Comparison of ENCODE assay signal across 2 cellular contexts in the genomic region with DNA sequence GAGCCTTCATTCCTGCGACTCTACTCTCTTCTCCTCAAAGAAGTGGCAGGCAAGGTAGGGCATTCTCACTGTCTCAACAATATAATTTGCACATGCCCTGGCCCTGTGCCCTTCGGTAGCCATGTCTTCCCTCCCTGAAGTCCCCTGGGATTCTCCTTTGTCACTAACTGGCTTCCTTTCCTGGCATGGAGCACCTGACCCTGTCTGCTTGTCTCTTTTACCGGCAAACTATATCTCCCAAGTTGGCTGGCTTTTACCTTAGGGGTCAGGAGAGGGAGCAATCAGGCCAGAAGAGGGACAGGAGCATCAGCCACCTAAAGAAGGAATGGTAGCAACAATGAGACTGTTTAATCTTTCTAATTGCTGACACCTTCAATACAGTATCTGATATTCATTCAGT.
TF ChIP-seq lines count a peak whose summit lies in the region.

No MANE protein-coding gene starts in this region.

TF ChIP-seq in GM23338, 12 proteins besides CTCF, POLR2A, EP300 and RAD21 (continued from another document):
- TF ChIP-seq, protein P1, sequence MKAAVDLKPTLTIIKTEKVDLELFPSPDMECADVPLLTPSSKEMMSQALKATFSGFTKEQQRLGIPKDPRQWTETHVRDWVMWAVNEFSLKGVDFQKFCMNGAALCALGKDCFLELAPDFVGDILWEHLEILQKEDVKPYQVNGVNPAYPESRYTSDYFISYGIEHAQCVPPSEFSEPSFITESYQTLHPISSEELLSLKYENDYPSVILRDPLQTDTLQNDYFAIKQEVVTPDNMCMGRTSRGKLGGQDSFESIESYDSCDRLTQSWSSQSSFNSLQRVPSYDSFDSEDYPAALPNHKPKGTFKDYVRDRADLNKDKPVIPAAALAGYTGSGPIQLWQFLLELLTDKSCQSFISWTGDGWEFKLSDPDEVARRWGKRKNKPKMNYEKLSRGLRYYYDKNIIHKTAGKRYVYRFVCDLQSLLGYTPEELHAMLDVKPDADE (IDR thresholded peaks at IDR 0.05) = no peak
- TF ChIP-seq, protein P2, sequence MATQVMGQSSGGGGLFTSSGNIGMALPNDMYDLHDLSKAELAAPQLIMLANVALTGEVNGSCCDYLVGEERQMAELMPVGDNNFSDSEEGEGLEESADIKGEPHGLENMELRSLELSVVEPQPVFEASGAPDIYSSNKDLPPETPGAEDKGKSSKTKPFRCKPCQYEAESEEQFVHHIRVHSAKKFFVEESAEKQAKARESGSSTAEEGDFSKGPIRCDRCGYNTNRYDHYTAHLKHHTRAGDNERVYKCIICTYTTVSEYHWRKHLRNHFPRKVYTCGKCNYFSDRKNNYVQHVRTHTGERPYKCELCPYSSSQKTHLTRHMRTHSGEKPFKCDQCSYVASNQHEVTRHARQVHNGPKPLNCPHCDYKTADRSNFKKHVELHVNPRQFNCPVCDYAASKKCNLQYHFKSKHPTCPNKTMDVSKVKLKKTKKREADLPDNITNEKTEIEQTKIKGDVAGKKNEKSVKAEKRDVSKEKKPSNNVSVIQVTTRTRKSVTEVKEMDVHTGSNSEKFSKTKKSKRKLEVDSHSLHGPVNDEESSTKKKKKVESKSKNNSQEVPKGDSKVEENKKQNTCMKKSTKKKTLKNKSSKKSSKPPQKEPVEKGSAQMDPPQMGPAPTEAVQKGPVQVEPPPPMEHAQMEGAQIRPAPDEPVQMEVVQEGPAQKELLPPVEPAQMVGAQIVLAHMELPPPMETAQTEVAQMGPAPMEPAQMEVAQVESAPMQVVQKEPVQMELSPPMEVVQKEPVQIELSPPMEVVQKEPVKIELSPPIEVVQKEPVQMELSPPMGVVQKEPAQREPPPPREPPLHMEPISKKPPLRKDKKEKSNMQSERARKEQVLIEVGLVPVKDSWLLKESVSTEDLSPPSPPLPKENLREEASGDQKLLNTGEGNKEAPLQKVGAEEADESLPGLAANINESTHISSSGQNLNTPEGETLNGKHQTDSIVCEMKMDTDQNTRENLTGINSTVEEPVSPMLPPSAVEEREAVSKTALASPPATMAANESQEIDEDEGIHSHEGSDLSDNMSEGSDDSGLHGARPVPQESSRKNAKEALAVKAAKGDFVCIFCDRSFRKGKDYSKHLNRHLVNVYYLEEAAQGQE (IDR thresholded peaks at IDR 0.05; ENCODE audit: unreplicated experiment) = no peak
- TF ChIP-seq, protein P3, sequence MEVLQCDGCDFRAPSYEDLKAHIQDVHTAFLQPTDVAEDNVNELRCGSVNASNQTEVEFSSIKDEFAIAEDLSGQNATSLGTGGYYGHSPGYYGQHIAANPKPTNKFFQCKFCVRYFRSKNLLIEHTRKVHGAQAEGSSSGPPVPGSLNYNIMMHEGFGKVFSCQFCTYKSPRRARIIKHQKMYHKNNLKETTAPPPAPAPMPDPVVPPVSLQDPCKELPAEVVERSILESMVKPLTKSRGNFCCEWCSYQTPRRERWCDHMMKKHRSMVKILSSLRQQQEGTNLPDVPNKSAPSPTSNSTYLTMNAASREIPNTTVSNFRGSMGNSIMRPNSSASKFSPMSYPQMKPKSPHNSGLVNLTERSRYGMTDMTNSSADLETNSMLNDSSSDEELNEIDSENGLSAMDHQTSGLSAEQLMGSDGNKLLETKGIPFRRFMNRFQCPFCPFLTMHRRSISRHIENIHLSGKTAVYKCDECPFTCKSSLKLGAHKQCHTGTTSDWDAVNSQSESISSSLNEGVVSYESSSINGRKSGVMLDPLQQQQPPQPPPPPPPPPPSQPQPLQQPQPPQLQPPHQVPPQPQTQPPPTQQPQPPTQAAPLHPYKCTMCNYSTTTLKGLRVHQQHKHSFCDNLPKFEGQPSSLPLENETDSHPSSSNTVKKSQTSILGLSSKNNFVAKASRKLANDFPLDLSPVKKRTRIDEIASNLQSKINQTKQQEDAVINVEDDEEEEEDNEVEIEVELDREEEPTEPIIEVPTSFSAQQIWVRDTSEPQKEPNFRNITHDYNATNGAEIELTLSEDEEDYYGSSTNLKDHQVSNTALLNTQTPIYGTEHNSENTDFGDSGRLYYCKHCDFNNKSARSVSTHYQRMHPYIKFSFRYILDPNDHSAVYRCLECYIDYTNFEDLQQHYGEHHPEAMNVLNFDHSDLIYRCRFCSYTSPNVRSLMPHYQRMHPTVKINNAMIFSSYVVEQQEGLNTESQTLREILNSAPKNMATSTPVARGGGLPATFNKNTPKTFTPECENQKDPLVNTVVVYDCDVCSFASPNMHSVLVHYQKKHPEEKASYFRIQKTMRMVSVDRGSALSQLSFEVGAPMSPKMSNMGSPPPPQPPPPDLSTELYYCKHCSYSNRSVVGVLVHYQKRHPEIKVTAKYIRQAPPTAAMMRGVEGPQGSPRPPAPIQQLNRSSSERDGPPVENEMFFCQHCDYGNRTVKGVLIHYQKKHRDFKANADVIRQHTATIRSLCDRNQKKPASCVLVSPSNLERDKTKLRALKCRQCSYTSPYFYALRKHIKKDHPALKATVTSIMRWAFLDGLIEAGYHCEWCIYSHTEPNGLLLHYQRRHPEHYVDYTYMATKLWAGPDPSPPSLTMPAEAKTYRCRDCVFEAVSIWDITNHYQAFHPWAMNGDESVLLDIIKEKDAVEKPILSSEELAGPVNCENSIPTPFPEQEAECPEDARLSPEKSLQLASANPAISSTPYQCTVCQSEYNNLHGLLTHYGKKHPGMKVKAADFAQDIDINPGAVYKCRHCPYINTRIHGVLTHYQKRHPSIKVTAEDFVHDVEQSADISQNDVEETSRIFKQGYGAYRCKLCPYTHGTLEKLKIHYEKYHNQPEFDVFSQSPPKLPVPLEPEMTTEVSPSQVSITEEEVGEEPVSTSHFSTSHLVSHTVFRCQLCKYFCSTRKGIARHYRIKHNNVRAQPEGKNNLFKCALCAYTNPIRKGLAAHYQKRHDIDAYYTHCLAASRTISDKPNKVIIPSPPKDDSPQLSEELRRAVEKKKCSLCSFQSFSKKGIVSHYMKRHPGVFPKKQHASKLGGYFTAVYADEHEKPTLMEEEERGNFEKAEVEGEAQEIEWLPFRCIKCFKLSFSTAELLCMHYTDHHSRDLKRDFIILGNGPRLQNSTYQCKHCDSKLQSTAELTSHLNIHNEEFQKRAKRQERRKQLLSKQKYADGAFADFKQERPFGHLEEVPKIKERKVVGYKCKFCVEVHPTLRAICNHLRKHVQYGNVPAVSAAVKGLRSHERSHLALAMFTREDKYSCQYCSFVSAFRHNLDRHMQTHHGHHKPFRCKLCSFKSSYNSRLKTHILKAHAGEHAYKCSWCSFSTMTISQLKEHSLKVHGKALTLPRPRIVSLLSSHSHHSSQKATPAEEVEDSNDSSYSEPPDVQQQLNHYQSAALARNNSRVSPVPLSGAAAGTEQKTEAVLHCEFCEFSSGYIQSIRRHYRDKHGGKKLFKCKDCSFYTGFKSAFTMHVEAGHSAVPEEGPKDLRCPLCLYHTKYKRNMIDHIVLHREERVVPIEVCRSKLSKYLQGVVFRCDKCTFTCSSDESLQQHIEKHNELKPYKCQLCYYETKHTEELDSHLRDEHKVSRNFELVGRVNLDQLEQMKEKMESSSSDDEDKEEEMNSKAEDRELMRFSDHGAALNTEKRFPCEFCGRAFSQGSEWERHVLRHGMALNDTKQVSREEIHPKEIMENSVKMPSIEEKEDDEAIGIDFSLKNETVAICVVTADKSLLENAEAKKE (CRISPR knock-in tag; IDR thresholded peaks at IDR 0.05) = no peak
- TF ChIP-seq CREB1 (CRISPR knock-in tag; IDR thresholded peaks at IDR 0.05; ENCODE audit: low read depth) = no peak

TF ChIP-seq in WTC11, 78 proteins besides CTCF, POLR2A, EP300 and RAD21 (continued from another document):
- TF ChIP-seq, protein P4, sequence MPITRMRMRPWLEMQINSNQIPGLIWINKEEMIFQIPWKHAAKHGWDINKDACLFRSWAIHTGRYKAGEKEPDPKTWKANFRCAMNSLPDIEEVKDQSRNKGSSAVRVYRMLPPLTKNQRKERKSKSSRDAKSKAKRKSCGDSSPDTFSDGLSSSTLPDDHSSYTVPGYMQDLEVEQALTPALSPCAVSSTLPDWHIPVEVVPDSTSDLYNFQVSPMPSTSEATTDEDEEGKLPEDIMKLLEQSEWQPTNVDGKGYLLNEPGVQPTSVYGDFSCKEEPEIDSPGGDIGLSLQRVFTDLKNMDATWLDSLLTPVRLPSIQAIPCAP (CRISPR knock-in tag; IDR thresholded peaks at IDR 0.05) = no peak
- TF ChIP-seq ZNF219 (CRISPR knock-in tag; IDR thresholded peaks at IDR 0.05; ENCODE audit: borderline replicate concordance) = no peak
- TF ChIP-seq FOXK1 (CRISPR knock-in tag; IDR thresholded peaks at IDR 0.05) = no peak
- no peak for TF ChIP-seq ZNF232 (CRISPR knock-in tag; IDR thresholded peaks at IDR 0.05)
- TF ChIP-seq, protein P5, sequence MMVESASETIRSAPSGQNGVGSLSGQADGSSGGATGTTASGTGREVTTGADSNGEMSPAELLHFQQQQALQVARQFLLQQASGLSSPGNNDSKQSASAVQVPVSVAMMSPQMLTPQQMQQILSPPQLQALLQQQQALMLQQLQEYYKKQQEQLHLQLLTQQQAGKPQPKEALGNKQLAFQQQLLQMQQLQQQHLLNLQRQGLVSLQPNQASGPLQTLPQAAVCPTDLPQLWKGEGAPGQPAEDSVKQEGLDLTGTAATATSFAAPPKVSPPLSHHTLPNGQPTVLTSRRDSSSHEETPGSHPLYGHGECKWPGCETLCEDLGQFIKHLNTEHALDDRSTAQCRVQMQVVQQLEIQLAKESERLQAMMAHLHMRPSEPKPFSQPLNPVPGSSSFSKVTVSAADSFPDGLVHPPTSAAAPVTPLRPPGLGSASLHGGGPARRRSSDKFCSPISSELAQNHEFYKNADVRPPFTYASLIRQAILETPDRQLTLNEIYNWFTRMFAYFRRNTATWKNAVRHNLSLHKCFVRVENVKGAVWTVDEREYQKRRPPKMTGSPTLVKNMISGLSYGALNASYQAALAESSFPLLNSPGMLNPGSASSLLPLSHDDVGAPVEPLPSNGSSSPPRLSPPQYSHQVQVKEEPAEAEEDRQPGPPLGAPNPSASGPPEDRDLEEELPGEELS (CRISPR knock-in tag; IDR thresholded peaks at IDR 0.05) = no peak
- no peak for TF ChIP-seq ZNF396 (CRISPR knock-in tag; IDR thresholded peaks at IDR 0.05; ENCODE audit: borderline replicate concordance)
- TF ChIP-seq, protein P6, sequence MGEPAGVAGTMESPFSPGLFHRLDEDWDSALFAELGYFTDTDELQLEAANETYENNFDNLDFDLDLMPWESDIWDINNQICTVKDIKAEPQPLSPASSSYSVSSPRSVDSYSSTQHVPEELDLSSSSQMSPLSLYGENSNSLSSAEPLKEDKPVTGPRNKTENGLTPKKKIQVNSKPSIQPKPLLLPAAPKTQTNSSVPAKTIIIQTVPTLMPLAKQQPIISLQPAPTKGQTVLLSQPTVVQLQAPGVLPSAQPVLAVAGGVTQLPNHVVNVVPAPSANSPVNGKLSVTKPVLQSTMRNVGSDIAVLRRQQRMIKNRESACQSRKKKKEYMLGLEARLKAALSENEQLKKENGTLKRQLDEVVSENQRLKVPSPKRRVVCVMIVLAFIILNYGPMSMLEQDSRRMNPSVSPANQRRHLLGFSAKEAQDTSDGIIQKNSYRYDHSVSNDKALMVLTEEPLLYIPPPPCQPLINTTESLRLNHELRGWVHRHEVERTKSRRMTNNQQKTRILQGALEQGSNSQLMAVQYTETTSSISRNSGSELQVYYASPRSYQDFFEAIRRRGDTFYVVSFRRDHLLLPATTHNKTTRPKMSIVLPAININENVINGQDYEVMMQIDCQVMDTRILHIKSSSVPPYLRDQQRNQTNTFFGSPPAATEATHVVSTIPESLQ (CRISPR knock-in tag; IDR thresholded peaks at IDR 0.05) = no peak
- TF ChIP-seq NR2C2 (CRISPR knock-in tag; IDR thresholded peaks at IDR 0.05) = no peak
